1 cellular context compared by ENCODE assay signal in genomic region chr19:10747674-10748073, GRCh38.
TF ChIP-seq lines count a peak whose summit lies in the region.

No MANE protein-coding gene starts in this region.

TF ChIP-seq in K562, 482 proteins besides CTCF, POLR2A, EP300 and RAD21 (continued from another document):
- TF ChIP-seq BCOR (IDR thresholded peaks at IDR 0.05): peak; percentile 47; the same call in 1 of the 2 replicates
- TF ChIP-seq GTF2A2 (tag; IDR thresholded peaks at IDR 0.05): no peak
- TF ChIP-seq ZNF217 (CRISPR knock-in tag; IDR thresholded peaks at IDR 0.05): no peak
- no peak for TF ChIP-seq PATZ1 (CRISPR knock-in tag; IDR thresholded peaks at IDR 0.05; ENCODE audit: borderline replicate concordance)
- 0 out of 2 replicates have a peak, but pooled peaks have one; percentile 17 for TF ChIP-seq HDGF (IDR thresholded peaks at IDR 0.05)
